ENCODE assay signal across 8 cellular contexts in genomic region chr5:79236970-79237734, GRCh38. TPM values are rescaled to one million over a fixed set of nuclear protein-coding genes. Genes with fewer than 3 reads are reported as not detected.
DNase-seq lines count a peak whose midpoint lies in the region; ATAC-seq lines count a peak whose summit lies in the region.

No MANE protein-coding gene starts in this region.

- no peaks in the 10 kb centered on the region for H3K27me3 Mint-ChIP-seq in activated naive CD8-positive, alpha-beta T cell treated with anti-CD3 and anti-CD28 coated beads, Interleukin-2, amount 10 ng/mL, durations not matched to agents 7 days and 5 days

- peak overlapping the region; percentile 74 for H3K27ac Mint-ChIP-seq in activated naive CD8-positive, alpha-beta T cell treated with anti-CD3 and anti-CD28 coated beads, Interleukin-2, amount 10 ng/mL, durations not matched to agents 7 days and 5 days

- intact Hi-C loops in left ventricle myocardium superior (cut with micrococcal nuclease) = no loop called here

- DNase-seq in AG08395 (ENCODE audit: low spot score) = peak; percentile 35
- peak; percentile 39 to 43 for DNase-seq in SJSA1 (ENCODE audit: low read depth in 1 of 2, low spot score in 2 of 2)
- DNase-seq in activated naive CD8-positive, alpha-beta T cell treated with anti-CD3 and anti-CD28 coated beads, Interleukin-2, amount 10 ng/mL, durations not matched to agents 7 days and 5 days = peak; percentile 67
- peak; percentile 56 for DNase-seq in left ventricle myocardium superior
- no peak for DNase-seq in NCI-H1436 (lab: John Stamatoyannopoulos, UW)

- POLR2A ChIA-PET in activated naive CD8-positive, alpha-beta T cell treated with anti-CD3 and anti-CD28 coated beads, Interleukin-2, amount 10 ng/mL, durations not matched to agents 7 days and 5 days (lab: Charles Lee) = interaction anchor here (0.5 to 1.4 kb wide), 3 partner anchors 253 to 753 kb away, joined by 3 read pairs; no protein-coding TSS in a partner anchor

- H3K36me3 Mint-ChIP-seq in activated naive CD8-positive, alpha-beta T cell treated with anti-CD3 and anti-CD28 coated beads, Interleukin-2, amount 10 ng/mL, durations not matched to agents 7 days and 5 days = no peaks in the 10 kb centered on the region

- H3K4me3 Mint-ChIP-seq in activated naive CD8-positive, alpha-beta T cell treated with anti-CD3 and anti-CD28 coated beads, Interleukin-2, amount 10 ng/mL, durations not matched to agents 7 days and 5 days = peak overlapping the region; percentile 81

- no peak overlapping the region for H3K27ac ChIP-seq in SJSA1
- peak overlapping the region; percentile 92 for H3K27ac ChIP-seq in rectal smooth muscle tissue (ENCODE audit: low read depth, low read length)

- H3K4me3 ChIP-seq in SJSA1 (peak overlapping the region; percentile 91), rectal smooth muscle tissue (ENCODE audit: low read length) (peak overlapping the region; percentile 77)

- H3K4me1 Mint-ChIP-seq in activated naive CD8-positive, alpha-beta T cell treated with anti-CD3 and anti-CD28 coated beads, Interleukin-2, amount 10 ng/mL, durations not matched to agents 7 days and 5 days = peaks cover 23% of the 10 kb centered on the region

- H3K4me1 ChIP-seq in SJSA1 (replicated peaks) (peaks cover 33% of the 10 kb centered on the region), rectal smooth muscle tissue (ENCODE audit: control insufficient read depth, insufficient read depth, low read length) (no peaks in the 10 kb centered on the region)

- peak overlapping the region; percentile 57 for H3K9ac ChIP-seq in rectal smooth muscle tissue (ENCODE audit: low read length)

- no peaks in the 10 kb centered on the region for H3K9me3 Mint-ChIP-seq in activated naive CD8-positive, alpha-beta T cell treated with anti-CD3 and anti-CD28 coated beads, Interleukin-2, amount 10 ng/mL, durations not matched to agents 7 days and 5 days

- no peaks in the 10 kb centered on the region for H3K9me3 ChIP-seq in SJSA1 (replicated peaks)

- H3K36me3 ChIP-seq in SJSA1 (peaks cover 4% of the 10 kb centered on the region), rectal smooth muscle tissue (ENCODE audit: control insufficient read depth, insufficient read depth, low read length) (no peaks in the 10 kb centered on the region)

- ATAC-seq in GM19035 (IDR thresholded peaks at IDR 0.05; ENCODE audit: unreplicated experiment) = peak; percentile 25
- ATAC-seq in HG03521 (IDR thresholded peaks at IDR 0.05; ENCODE audit: unreplicated experiment) = peak; percentile 16
- ATAC-seq in activated naive CD8-positive, alpha-beta T cell treated with anti-CD3 and anti-CD28 coated beads, Interleukin-2, amount 10 ng/mL, durations not matched to agents 7 days and 5 days (ENCODE audit: low read depth) = peak; percentile 37
- peak; percentile 46 for ATAC-seq in left ventricle myocardium superior

- H3K27me3 ChIP-seq in SJSA1 (replicated peaks) (no peaks in the 10 kb centered on the region), rectal smooth muscle tissue (ENCODE audit: control insufficient read depth, insufficient read depth, low read length) (no peaks in the 10 kb centered on the region)

RNA-seq across cellular contexts. Expression of gene JMY, which starts 1.2 kb away (rescaled TPM):
- total RNA-seq in SJSA1 (2014; rRNA removed; shearing (Covaris generic)) = 2.3 and 2.9 TPM in 2 replicates
- 1 to 10 TPM; 8.3 to 9.5 TPM for total RNA-seq in activated naive CD8-positive, alpha-beta T cell treated with anti-CD3 and anti-CD28 coated beads, Interleukin-2, amount 10 ng/mL, durations not matched to agents 7 days and 5 days
- 11.7 TPM for total RNA-seq in left ventricle myocardium superior
